1 cellular context compared by ENCODE assay signal in the genomic region with DNA sequence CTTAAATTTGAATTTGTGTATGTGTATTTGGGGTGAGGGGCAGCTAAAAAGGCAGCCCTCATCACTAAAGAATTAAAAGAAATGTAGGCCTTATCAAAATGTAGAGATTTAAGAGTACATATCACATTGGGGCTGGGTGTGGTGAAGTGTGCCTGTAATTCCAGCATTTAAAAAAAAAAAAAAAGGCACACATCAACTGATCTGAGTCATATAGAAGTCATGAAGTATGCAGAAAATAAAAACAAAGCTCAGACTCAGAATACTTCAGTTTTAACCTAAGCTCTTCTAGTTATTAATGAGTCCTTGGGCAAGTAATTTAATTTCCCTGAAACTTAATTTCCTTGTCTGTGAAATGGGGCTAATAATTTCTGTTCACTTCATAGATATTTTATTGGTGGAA.
TF ChIP-seq lines count a peak whose summit lies in the region.

No MANE protein-coding gene starts in this region.

TF ChIP-seq in IMR-90, 13 proteins besides CTCF, POLR2A, EP300 and RAD21:
- TF ChIP-seq CHD1 (IDR thresholded peaks at IDR 0.05; ENCODE audit: low read depth, low read length) (no peak), BHLHE40 (IDR thresholded peaks at IDR 0.05; ENCODE audit: low read depth, low read length) (0 out of 2 replicates have a peak, but pooled peaks have one; percentile 9)
